26 cellular contexts compared by ENCODE assay signal in the genomic region with DNA sequence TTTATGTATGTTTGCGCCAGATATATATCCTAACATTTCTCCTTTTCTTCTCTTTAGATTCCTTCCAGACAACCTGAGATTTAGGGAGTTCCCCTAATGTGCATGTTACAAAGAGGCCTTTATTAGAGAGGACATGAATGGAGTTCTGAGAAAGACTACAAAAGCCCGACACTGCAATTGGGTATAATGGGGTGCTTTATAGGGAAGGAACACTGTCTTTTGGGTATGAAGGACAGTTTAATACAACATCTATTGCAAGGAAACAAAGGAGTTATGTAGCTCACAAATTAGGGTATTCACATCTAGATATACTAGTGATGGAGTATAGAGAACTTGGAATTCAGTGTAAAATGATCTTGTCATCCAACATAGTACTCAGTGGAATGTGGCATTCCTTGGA.
"Had no signal": no experiment of that assay in that cellular context is flagged by ENCODE, and none has a peak within 500 bp of the region (broad histone marks: within the 10 kb centered on the region; RNA-seq: fewer than 3 reads in every experiment).

No MANE protein-coding gene starts in this region.

- ATAC-seq: activated CD4-positive, CD25-positive, alpha-beta regulatory T cell treated with anti-CD3 and anti-CD28 coated beads, Interleukin-2, amount 50 U/mL, for 24 hours; body of pancreas; foreskin keratinocyte; left lung; mucosa of descending colon; right cardiac atrium; stimulated activated naive CD8-positive, alpha-beta T cell treated with anti-CD3 and anti-CD28 coated beads, Interleukin-15, Interleukin-2, amounts not matched to agents 100 U/mL and 50 U/mL, for 24 hours had no signal

- FAIRE-seq: colon, TTC549 had no signal

- DNase-seq: activated CD4-positive, alpha-beta T cell treated with anti-CD3 and anti-CD28 coated beads for 48 hours; activated CD4-positive, alpha-beta T cell treated with anti-CD3 and anti-CD28 coated beads, Interleukin-2, amount 50 U/mL, for 48 hours; activated CD8-positive, alpha-beta memory T cell treated with anti-CD3 and anti-CD28 coated beads for 24 hours; activated effector memory CD4-positive, alpha-beta T cell treated with anti-CD3 and anti-CD28 coated beads, Interleukin-2, amount 50 U/mL, for 16 hours; activated naive CD4-positive, alpha-beta T cell treated with anti-CD3 and anti-CD28 coated beads for 36 hours; activated naive CD8-positive, alpha-beta T cell treated with anti-CD3 and anti-CD28 coated beads for 36 hours; activated T-cell treated with anti-CD3 and anti-CD28 coated beads, Interleukin-2, amount 50 U/mL, for 1 hour; adrenal gland; aorta; body of pancreas; dermis blood vessel endothelial cell; effector CD4-positive, alpha-beta T cell; foreskin keratinocyte; left lung; mucosa of descending colon; nephron progenitor cell; occipital lobe; right cardiac atrium; spleen; stimulated activated naive CD8-positive, alpha-beta T cell treated with anti-CD3 and anti-CD28 coated beads, Interleukin-15, Interleukin-2, amounts not matched to agents 100 U/mL and 50 U/mL, for 24 hours; testis; transverse colon; WERI-Rb-1 had no signal
